Comparison of ENCODE assay signal across 1 cellular context in the genomic region with DNA sequence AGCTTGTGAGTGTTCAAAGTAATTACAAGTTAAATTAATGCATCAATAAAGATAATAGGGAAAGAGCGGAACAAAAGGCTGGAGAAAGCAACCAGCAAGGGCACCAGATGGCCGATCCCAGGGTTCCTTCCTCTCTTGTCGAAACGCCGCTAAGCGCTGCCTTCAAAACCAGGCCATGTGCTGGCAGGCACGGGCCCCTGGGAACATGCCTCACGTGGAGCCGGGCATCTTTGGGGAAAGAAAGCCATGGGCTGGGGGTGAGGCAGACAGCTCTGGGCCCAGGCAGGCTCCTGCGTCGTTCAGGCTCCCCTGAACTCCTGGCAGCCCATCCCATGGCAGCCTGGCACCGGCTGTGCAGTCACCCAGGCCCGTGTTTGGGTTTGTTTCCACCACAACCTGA.
TF ChIP-seq lines count a peak whose summit lies in the region.

No MANE protein-coding gene starts in this region.

TF ChIP-seq in H1, 55 proteins besides CTCF, POLR2A, EP300 and RAD21 (continued from another document):
- TF ChIP-seq, protein P1, sequence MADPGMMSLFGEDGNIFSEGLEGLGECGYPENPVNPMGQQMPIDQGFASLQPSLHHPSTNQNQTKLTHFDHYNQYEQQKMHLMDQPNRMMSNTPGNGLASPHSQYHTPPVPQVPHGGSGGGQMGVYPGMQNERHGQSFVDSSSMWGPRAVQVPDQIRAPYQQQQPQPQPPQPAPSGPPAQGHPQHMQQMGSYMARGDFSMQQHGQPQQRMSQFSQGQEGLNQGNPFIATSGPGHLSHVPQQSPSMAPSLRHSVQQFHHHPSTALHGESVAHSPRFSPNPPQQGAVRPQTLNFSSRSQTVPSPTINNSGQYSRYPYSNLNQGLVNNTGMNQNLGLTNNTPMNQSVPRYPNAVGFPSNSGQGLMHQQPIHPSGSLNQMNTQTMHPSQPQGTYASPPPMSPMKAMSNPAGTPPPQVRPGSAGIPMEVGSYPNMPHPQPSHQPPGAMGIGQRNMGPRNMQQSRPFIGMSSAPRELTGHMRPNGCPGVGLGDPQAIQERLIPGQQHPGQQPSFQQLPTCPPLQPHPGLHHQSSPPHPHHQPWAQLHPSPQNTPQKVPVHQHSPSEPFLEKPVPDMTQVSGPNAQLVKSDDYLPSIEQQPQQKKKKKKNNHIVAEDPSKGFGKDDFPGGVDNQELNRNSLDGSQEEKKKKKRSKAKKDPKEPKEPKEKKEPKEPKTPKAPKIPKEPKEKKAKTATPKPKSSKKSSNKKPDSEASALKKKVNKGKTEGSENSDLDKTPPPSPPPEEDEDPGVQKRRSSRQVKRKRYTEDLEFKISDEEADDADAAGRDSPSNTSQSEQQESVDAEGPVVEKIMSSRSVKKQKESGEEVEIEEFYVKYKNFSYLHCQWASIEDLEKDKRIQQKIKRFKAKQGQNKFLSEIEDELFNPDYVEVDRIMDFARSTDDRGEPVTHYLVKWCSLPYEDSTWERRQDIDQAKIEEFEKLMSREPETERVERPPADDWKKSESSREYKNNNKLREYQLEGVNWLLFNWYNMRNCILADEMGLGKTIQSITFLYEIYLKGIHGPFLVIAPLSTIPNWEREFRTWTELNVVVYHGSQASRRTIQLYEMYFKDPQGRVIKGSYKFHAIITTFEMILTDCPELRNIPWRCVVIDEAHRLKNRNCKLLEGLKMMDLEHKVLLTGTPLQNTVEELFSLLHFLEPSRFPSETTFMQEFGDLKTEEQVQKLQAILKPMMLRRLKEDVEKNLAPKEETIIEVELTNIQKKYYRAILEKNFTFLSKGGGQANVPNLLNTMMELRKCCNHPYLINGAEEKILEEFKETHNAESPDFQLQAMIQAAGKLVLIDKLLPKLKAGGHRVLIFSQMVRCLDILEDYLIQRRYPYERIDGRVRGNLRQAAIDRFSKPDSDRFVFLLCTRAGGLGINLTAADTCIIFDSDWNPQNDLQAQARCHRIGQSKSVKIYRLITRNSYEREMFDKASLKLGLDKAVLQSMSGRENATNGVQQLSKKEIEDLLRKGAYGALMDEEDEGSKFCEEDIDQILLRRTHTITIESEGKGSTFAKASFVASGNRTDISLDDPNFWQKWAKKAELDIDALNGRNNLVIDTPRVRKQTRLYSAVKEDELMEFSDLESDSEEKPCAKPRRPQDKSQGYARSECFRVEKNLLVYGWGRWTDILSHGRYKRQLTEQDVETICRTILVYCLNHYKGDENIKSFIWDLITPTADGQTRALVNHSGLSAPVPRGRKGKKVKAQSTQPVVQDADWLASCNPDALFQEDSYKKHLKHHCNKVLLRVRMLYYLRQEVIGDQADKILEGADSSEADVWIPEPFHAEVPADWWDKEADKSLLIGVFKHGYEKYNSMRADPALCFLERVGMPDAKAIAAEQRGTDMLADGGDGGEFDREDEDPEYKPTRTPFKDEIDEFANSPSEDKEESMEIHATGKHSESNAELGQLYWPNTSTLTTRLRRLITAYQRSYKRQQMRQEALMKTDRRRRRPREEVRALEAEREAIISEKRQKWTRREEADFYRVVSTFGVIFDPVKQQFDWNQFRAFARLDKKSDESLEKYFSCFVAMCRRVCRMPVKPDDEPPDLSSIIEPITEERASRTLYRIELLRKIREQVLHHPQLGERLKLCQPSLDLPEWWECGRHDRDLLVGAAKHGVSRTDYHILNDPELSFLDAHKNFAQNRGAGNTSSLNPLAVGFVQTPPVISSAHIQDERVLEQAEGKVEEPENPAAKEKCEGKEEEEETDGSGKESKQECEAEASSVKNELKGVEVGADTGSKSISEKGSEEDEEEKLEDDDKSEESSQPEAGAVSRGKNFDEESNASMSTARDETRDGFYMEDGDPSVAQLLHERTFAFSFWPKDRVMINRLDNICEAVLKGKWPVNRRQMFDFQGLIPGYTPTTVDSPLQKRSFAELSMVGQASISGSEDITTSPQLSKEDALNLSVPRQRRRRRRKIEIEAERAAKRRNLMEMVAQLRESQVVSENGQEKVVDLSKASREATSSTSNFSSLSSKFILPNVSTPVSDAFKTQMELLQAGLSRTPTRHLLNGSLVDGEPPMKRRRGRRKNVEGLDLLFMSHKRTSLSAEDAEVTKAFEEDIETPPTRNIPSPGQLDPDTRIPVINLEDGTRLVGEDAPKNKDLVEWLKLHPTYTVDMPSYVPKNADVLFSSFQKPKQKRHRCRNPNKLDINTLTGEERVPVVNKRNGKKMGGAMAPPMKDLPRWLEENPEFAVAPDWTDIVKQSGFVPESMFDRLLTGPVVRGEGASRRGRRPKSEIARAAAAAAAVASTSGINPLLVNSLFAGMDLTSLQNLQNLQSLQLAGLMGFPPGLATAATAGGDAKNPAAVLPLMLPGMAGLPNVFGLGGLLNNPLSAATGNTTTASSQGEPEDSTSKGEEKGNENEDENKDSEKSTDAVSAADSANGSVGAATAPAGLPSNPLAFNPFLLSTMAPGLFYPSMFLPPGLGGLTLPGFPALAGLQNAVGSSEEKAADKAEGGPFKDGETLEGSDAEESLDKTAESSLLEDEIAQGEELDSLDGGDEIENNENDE (IDR thresholded peaks at IDR 0.05; ENCODE audit: insufficient replicate concordance, low read length) = no peak
- TF ChIP-seq BRCA1 (IDR thresholded peaks at IDR 0.05; ENCODE audit: low read depth, low read length) (no peak), KDM4A (IDR thresholded peaks at IDR 0.05; ENCODE audit: low read depth, low read length, severe bottlenecking) (no peak), CTBP2 (IDR thresholded peaks at IDR 0.05; ENCODE audit: borderline replicate concordance, insufficient read depth, insufficient read length, low read length) (no peak), SRF (IDR thresholded peaks at IDR 0.05; ENCODE audit: low read depth, low read length) (no peak)
TF ChIP-seq in H1: peak in this region for 0.
